ENCODE assay signal across 10 cellular contexts in the genomic region with DNA sequence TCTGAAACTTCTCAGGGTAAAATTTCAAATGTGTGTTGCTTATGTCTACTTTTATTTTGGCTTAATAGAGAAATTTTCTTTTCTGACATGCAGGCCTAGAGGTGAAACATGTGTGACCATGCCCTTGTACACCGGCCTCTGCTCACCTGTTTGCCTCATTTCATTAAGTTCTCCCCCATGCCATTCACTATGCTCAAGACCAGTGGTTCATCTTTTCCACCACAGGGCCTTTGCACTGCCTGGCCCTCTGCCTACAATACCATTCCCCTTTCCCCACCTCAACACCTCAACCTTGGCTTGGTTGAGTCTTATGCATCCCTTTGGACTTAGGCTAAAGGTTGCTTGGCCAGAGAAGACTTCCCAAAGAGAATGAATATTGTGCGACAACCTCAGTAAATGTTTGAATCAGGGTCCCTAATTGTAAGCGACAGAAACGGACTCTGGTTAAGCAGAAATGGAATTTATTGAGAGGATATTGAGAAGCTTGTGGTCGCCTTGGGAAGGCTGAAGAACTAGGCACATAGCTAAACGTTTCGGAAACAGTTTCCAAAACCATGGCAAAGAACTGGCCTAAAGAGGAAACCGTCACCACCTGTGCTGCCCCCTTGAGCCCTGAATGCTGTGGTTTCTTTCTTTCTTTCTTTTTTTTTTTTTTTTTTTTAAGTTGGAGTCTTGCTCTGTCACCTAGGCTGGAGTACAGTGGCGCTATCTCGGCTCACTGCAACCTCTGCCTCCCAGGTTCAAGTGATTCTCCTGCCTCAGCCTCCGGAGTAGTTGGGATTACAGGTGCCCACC.
"Had no signal": no experiment of that assay in that cellular context is flagged by ENCODE, and none has a peak within 500 bp of the region (broad histone marks: within the 10 kb centered on the region; RNA-seq: fewer than 3 reads in every experiment).

No MANE protein-coding gene starts in this region.

- H3K9me3 Mint-ChIP-seq: activated CD4-positive, alpha-beta memory T cell treated with anti-CD3 and anti-CD28 coated beads for 36 hours; activated naive CD8-positive, alpha-beta T cell treated with anti-CD3 and anti-CD28 coated beads for 36 hours; stimulated activated naive CD8-positive, alpha-beta T cell treated with anti-CD3 and anti-CD28 coated beads, Interleukin-15, Interleukin-2, amounts not matched to agents 100 ng/mL and 50 ng/mL, for 24 hours had no signal

- DNase-seq: activated CD4-positive, alpha-beta memory T cell treated with anti-CD3 and anti-CD28 coated beads for 36 hours; activated CD4-positive, alpha-beta T cell treated with anti-CD3 and anti-CD28 coated beads for 36 hours; activated naive CD8-positive, alpha-beta T cell treated with anti-CD3 and anti-CD28 coated beads for 36 hours; activated T-cell treated with anti-CD3 and anti-CD28 coated beads for 4 hours; amniotic stem cell; head of caudate nucleus; left lung; transverse colon had no signal

- H3K36me3 Mint-ChIP-seq: activated CD4-positive, alpha-beta memory T cell treated with anti-CD3 and anti-CD28 coated beads for 36 hours; activated naive CD8-positive, alpha-beta T cell treated with anti-CD3 and anti-CD28 coated beads for 36 hours had no signal

- H3K4me1 Mint-ChIP-seq: activated CD4-positive, alpha-beta T cell treated with anti-CD3 and anti-CD28 coated beads for 36 hours had no signal

- H3K9me3 ChIP-seq: left lung, right atrium auricular region, transverse colon had no signal

- H3K36me3 ChIP-seq: left lung, right atrium auricular region, transverse colon had no signal

- H3K27ac Mint-ChIP-seq: activated CD4-positive, alpha-beta memory T cell treated with anti-CD3 and anti-CD28 coated beads for 36 hours; activated CD4-positive, alpha-beta T cell treated with anti-CD3 and anti-CD28 coated beads for 36 hours; activated naive CD8-positive, alpha-beta T cell treated with anti-CD3 and anti-CD28 coated beads for 36 hours; stimulated activated naive CD8-positive, alpha-beta T cell treated with anti-CD3 and anti-CD28 coated beads, Interleukin-15, Interleukin-2, amounts not matched to agents 100 ng/mL and 50 ng/mL, for 24 hours had no signal

- H3K4me3 Mint-ChIP-seq: activated CD4-positive, alpha-beta memory T cell treated with anti-CD3 and anti-CD28 coated beads for 36 hours; activated CD4-positive, alpha-beta T cell treated with anti-CD3 and anti-CD28 coated beads for 36 hours; activated naive CD8-positive, alpha-beta T cell treated with anti-CD3 and anti-CD28 coated beads for 36 hours; stimulated activated naive CD8-positive, alpha-beta T cell treated with anti-CD3 and anti-CD28 coated beads, Interleukin-15, Interleukin-2, amounts not matched to agents 100 ng/mL and 50 ng/mL, for 24 hours had no signal

- H3K27me3 ChIP-seq: left lung, right atrium auricular region, transverse colon had no signal

- ATAC-seq: activated CD4-positive, alpha-beta T cell treated with anti-CD3 and anti-CD28 coated beads for 36 hours; left lung had no signal

- H3K27me3 Mint-ChIP-seq: activated CD4-positive, alpha-beta memory T cell treated with anti-CD3 and anti-CD28 coated beads for 36 hours; activated CD4-positive, alpha-beta T cell treated with anti-CD3 and anti-CD28 coated beads for 36 hours; activated naive CD8-positive, alpha-beta T cell treated with anti-CD3 and anti-CD28 coated beads for 36 hours; stimulated activated naive CD8-positive, alpha-beta T cell treated with anti-CD3 and anti-CD28 coated beads, Interleukin-15, Interleukin-2, amounts not matched to agents 100 ng/mL and 50 ng/mL, for 24 hours had no signal

- H3K27ac ChIP-seq: left lung, right atrium auricular region, transverse colon had no signal

- H3K4me3 ChIP-seq: left lung, right atrium auricular region, transverse colon had no signal
